In the genomic region with DNA sequence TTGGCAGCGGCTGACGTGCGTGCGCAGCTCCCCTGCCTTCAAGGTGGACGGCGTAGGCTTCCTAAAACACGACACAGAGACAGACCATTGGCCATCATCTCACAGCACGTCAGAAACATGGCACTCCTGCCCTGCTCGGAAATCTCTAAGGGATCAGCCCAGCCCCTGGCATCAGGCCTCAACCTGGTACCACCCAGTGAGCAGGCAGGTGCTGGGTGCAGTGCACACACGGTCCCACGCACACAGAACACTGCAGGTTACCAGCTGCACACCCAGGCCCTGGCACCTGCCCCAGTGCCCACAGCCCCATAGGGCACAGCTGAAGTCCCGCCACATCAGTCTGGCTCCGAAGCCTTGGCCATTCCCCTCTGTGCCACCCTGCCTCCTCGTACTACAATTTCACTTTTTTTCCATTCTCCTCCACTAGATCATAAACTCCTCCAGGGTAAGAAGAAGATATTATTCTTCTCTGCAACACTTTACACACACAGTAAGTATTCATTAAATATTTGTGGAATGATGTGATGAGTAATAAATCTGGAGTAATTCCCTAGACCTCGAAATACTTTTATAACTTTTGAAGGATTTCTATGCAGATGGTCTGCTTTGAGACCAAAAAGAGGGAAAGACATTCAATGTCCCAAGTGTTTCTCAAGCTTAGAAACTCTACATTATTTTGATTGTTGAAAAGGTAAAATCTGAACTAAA, we compare ENCODE assay signal across 24 cellular contexts.
DNase-seq lines count a peak whose midpoint lies in the region; ATAC-seq, FAIRE-seq and TF ChIP-seq lines count a peak whose summit lies in the region.
"Had no signal": no experiment of that assay in that cellular context is flagged by ENCODE, and none has a peak within 500 bp of the region (broad histone marks: within the 10 kb centered on the region; RNA-seq: fewer than 3 reads in every experiment).

No MANE protein-coding gene starts in this region.

- ATAC-seq in stimulated activated naive CD8-positive, alpha-beta T cell treated with anti-CD3 and anti-CD28 coated beads, Interleukin-15, amount 100 ng/mL, for 72 hours: peak; percentile 52
- ATAC-seq in stimulated activated naive CD8-positive, alpha-beta T cell treated with anti-CD3 and anti-CD28 coated beads, Interleukin-15, Interleukin-2, amounts not matched to agents 100 U/mL and 50 U/mL, for 24 hours: no peak
- peak; percentile 16 to 23 for ATAC-seq in lower lobe of right lung
- ATAC-seq in GM21528 (IDR thresholded peaks at IDR 0.05; ENCODE audit: low FRiP score, unreplicated experiment): no peak
- no peak for ATAC-seq in HG03039 (IDR thresholded peaks at IDR 0.05; ENCODE audit: unreplicated experiment)
- ATAC-seq: activated naive CD4-positive, alpha-beta T cell treated with anti-CD3 and anti-CD28 coated beads, Interleukin-2, amount 50 U/mL, for 72 hours; activated T-cell treated with anti-CD3 and anti-CD28 coated beads, Interleukin-2, amount 50 U/mL, for 72 hours had no signal

- H3K4me1 Mint-ChIP-seq in stimulated activated naive CD8-positive, alpha-beta T cell treated with anti-CD3 and anti-CD28 coated beads, Interleukin-15, amount 100 ng/mL, for 72 hours: no peaks in the 10 kb centered on the region
- no peaks in the 10 kb centered on the region for H3K4me1 Mint-ChIP-seq in astrocyte (ENCODE audit: low read depth, unreplicated experiment)
- H3K4me1 Mint-ChIP-seq in nephron progenitor cell: no peaks in the 10 kb centered on the region
- H3K4me1 Mint-ChIP-seq: CD8-positive, alpha-beta memory T cell; memory B cell; nephron had no signal

- H3K9ac ChIP-seq in astrocyte (ENCODE audit: low read length): no peak overlapping the region
- H3K9ac ChIP-seq: SK-N-SH had no signal

- H3K36me3 ChIP-seq in astrocyte (ENCODE audit: insufficient read depth, low read length) (peaks cover 55% of the 10 kb centered on the region), lower lobe of right lung (peaks cover 65% of the 10 kb centered on the region)
- H3K36me3 ChIP-seq: breast epithelium had no signal

- H3K27me3 ChIP-seq in astrocyte (ENCODE audit: insufficient read depth, low read length): no peaks in the 10 kb centered on the region
- H3K27me3 ChIP-seq in lower lobe of right lung (ENCODE audit: low read depth): no peaks in the 10 kb centered on the region
- H3K27me3 ChIP-seq: breast epithelium, tibial artery had no signal

- no peaks in the 10 kb centered on the region for H3K79me2 ChIP-seq in astrocyte (ENCODE audit: insufficient read depth, low read length)

- no peak for FAIRE-seq in astrocyte (lab: Jason Lieb, UNC)
- FAIRE-seq: GM19239, islet of Langerhans had no signal

- peaks cover 0 to 6% of the 10 kb centered on the region in 2 donors for H3K9me3 Mint-ChIP-seq in stimulated activated naive CD8-positive, alpha-beta T cell treated with anti-CD3 and anti-CD28 coated beads, Interleukin-15, amount 100 ng/mL, for 72 hours
- H3K9me3 Mint-ChIP-seq in astrocyte (ENCODE audit: unreplicated experiment) (no peaks in the 10 kb centered on the region), nephron progenitor cell (no peaks in the 10 kb centered on the region)
- H3K9me3 Mint-ChIP-seq: CD8-positive, alpha-beta memory T cell; H9; nephron had no signal

- H3K9me3 ChIP-seq in astrocyte (ENCODE audit: insufficient read depth, low read depth, low read length): peaks cover 4% of the 10 kb centered on the region
- no peaks in the 10 kb centered on the region for H3K9me3 ChIP-seq in lower lobe of right lung
- H3K9me3 ChIP-seq: breast epithelium, SK-N-SH, tibial artery had no signal

- peaks cover 22% of the 10 kb centered on the region for H3K36me3 Mint-ChIP-seq in astrocyte (ENCODE audit: low read depth, unreplicated experiment)
- H3K36me3 Mint-ChIP-seq in nephron progenitor cell (ENCODE audit: low read depth): peaks cover 56% of the 10 kb centered on the region
- H3K36me3 Mint-ChIP-seq: CD8-positive, alpha-beta memory T cell; memory B cell had no signal

- no peak for TF ChIP-seq CTCF in astrocyte (IDR thresholded peaks at IDR 0.05; ENCODE audit: insufficient read depth, low read depth, low read length)
- TF ChIP-seq CTCF in lower lobe of right lung (IDR thresholded peaks at IDR 0.05): no peak
- no peak for TF ChIP-seq CTCF in nephron progenitor cell (IDR thresholded peaks at IDR 0.05)

- H3K27ac ChIP-seq in astrocyte (ENCODE audit: low read depth, low read length) (peak overlapping the region; percentile 17), lower lobe of right lung (no peak overlapping the region)
- H3K27ac ChIP-seq: breast epithelium, tibial artery had no signal

- H4K20me1 ChIP-seq in astrocyte (ENCODE audit: insufficient read depth, low read length): peaks cover 23% of the 10 kb centered on the region

- no peak overlapping the region for H3K4me3 Mint-ChIP-seq in stimulated activated naive CD8-positive, alpha-beta T cell treated with anti-CD3 and anti-CD28 coated beads, Interleukin-15, amount 100 ng/mL, for 72 hours
- no peak overlapping the region for H3K4me3 Mint-ChIP-seq in astrocyte (ENCODE audit: unreplicated experiment)
- no peak overlapping the region for H3K4me3 Mint-ChIP-seq in nephron progenitor cell
- H3K4me3 Mint-ChIP-seq: activated T-cell treated with anti-CD3 and anti-CD28 coated beads, Interleukin-2, amount 50 U/mL, for 72 hours; CD8-positive, alpha-beta memory T cell; H9; memory B cell; nephron had no signal

- H3K4me2 ChIP-seq in astrocyte (ENCODE audit: low read length): no peak overlapping the region
- H3K4me2 ChIP-seq: SK-N-SH had no signal

- H3K4me1 ChIP-seq in astrocyte (ENCODE audit: insufficient read depth, low read length): no peaks in the 10 kb centered on the region
- H3K4me1 ChIP-seq in lower lobe of right lung: no peaks in the 10 kb centered on the region
- H3K4me1 ChIP-seq: breast epithelium, tibial artery had no signal

- no peak overlapping the region for H3K27ac Mint-ChIP-seq in stimulated activated naive CD8-positive, alpha-beta T cell treated with anti-CD3 and anti-CD28 coated beads, Interleukin-15, amount 100 ng/mL, for 72 hours
- peak overlapping the region; percentile 18 for H3K27ac Mint-ChIP-seq in astrocyte (ENCODE audit: unreplicated experiment)
- no peak overlapping the region for H3K27ac Mint-ChIP-seq in nephron progenitor cell
- H3K27ac Mint-ChIP-seq: activated naive CD4-positive, alpha-beta T cell treated with anti-CD3 and anti-CD28 coated beads, Interleukin-2, amount 50 U/mL, for 72 hours; activated T-cell treated with anti-CD3 and anti-CD28 coated beads, Interleukin-2, amount 50 U/mL, for 72 hours; CD8-positive, alpha-beta memory T cell; H9; memory B cell; nephron had no signal

- peaks cover 16% of the 10 kb centered on the region for H3K27me3 Mint-ChIP-seq in stimulated activated naive CD8-positive, alpha-beta T cell treated with anti-CD3 and anti-CD28 coated beads, Interleukin-15, amount 100 ng/mL, for 72 hours
- no peaks in the 10 kb centered on the region for H3K27me3 Mint-ChIP-seq in astrocyte (ENCODE audit: low read depth, unreplicated experiment)
- H3K27me3 Mint-ChIP-seq in nephron progenitor cell (ENCODE audit: low read depth, poor library complexity): no peaks in the 10 kb centered on the region

- H2AFZ ChIP-seq in astrocyte (ENCODE audit: low read depth, low read length): no peak overlapping the region

- intact Hi-C loops in lower lobe of right lung (cut with DNase I): no loop called here

- DNase-seq in stimulated activated naive CD8-positive, alpha-beta T cell treated with anti-CD3 and anti-CD28 coated beads, Interleukin-15, amount 100 ng/mL, for 72 hours: no peak
- no peak for DNase-seq in stimulated activated naive CD8-positive, alpha-beta T cell treated with anti-CD3 and anti-CD28 coated beads, Interleukin-15, Interleukin-2, amounts not matched to agents 100 U/mL and 50 U/mL, for 24 hours
- peak; percentile 60 for DNase-seq in astrocyte (ENCODE audit: low read depth)
- DNase-seq in lower lobe of right lung: no peak
- no peak for DNase-seq in DMS53 treated with DMSO at 0.1 percent for 48 hours (lab: John Stamatoyannopoulos, UW; ENCODE audit: unreplicated experiment)
- no peak for DNase-seq in nephron progenitor cell
- DNase-seq: activated CD4-positive, CD25-positive, alpha-beta regulatory T cell; activated T-cell treated with anti-CD3 and anti-CD28 coated beads, Interleukin-2, amount 50 U/mL, for 72 hours; CD8-positive, alpha-beta memory T cell; dermis blood vessel endothelial cell; H9; head of caudate nucleus; NCI-H526 treated with DMSO at 0.1 percent for 48 hours; SK-N-SH; T-helper 9 cell; tibial artery had no signal

- H3K4me3 ChIP-seq in astrocyte (ENCODE audit: insufficient read depth, low read depth, low read length) (no peak overlapping the region), lower lobe of right lung (no peak overlapping the region)
- H3K4me3 ChIP-seq: breast epithelium, tibial artery had no signal

Comparison
In these comparisons a context has a peak if more than half of its experiments do, and no peak if none do; other contexts are left out.
1. ATAC-seq: peak in stimulated activated naive CD8-positive, alpha-beta T cell treated with anti-CD3 and anti-CD28 coated beads, Interleukin-15, amount 100 ng/mL, for 72 hours (single experiment) and lower lobe of right lung (2 of 2); none in stimulated activated naive CD8-positive, alpha-beta T cell treated with anti-CD3 and anti-CD28 coated beads, Interleukin-15, Interleukin-2, amounts not matched to agents 100 U/mL and 50 U/mL, for 24 hours (single experiment), GM21528 (single experiment) and HG03039 (single experiment).